14 cellular contexts compared by ENCODE assay signal in genomic region chr20:46683068-46683477, GRCh38. TPM values are rescaled to one million over a fixed set of nuclear protein-coding genes. Genes with fewer than 3 reads are reported as not detected.
DNase-seq lines count a peak whose midpoint lies in the region; ATAC-seq, FAIRE-seq and TF ChIP-seq lines count a peak whose summit lies in the region.
"Had no signal": no experiment of that assay in that cellular context is flagged by ENCODE, and none has a peak within 500 bp of the region (broad histone marks: within the 10 kb centered on the region; RNA-seq: fewer than 3 reads in every experiment).

No MANE protein-coding gene starts in this region.

- H3K4me1 ChIP-seq in HepG2 (ENCODE audit: insufficient read depth, low read length) (peaks cover 88% of the 10 kb centered on the region), right lobe of liver (peaks cover 0 to 33% (median 8%) of the 10 kb centered on the region in 4 donors), mammary epithelial cell (ENCODE audit: insufficient read depth, low read length) (peaks cover 11% of the 10 kb centered on the region), vagina (peaks cover 63% of the 10 kb centered on the region), tibial artery (peaks cover 0 to 43% (median 22%) of the 10 kb centered on the region in 4 donors)

- no peak for DNase-seq in HepG2 (ENCODE audit: low spot score)
- no peak for DNase-seq in right lobe of liver
- no peak for DNase-seq in mammary epithelial cell
- DNase-seq in lung microvascular endothelial cell (ENCODE audit: low read depth in 2 of 2): peak; percentile 13 to 62
- no peak for DNase-seq in vagina (ENCODE audit: extremely low spot score in 2 of 2)
- no peak for DNase-seq in HK-2 (ENCODE audit: unreplicated experiment)
- no peak for DNase-seq in HT-29 (ENCODE audit: low spot score)
- no peak for DNase-seq in tibial artery
- DNase-seq: activated CD4-positive, alpha-beta T cell treated with anti-CD3 and anti-CD28 coated beads for 48 hours; activated effector memory CD4-positive, alpha-beta T cell treated with anti-CD3 and anti-CD28 coated beads, Interleukin-2, amount 50 U/mL, for 16 hours; testis had no signal

- TF ChIP-seq CTCF in HepG2 (CRISPR knock-in tag; IDR thresholded peaks at IDR 0.05): no peak
- no peak for TF ChIP-seq CTCF in right lobe of liver (IDR thresholded peaks at IDR 0.05)
- TF ChIP-seq CTCF in mammary epithelial cell (conservative IDR thresholded peaks at IDR 0.05 in 1 of 2, IDR thresholded peaks at IDR 0.05 in 1 of 2; ENCODE audit: extremely low read depth in 1 of 2, insufficient read depth in 1 of 2, low read depth in 1 of 2, low read length in 2 of 2): no peak
- no peak for TF ChIP-seq CTCF in vagina (IDR thresholded peaks at IDR 0.05)
- no peak for TF ChIP-seq CTCF in tibial artery (IDR thresholded peaks at IDR 0.05)

- H3K27ac ChIP-seq in HepG2 (ENCODE audit: extremely low read length, insufficient read depth, low read length) (no peak overlapping the region), right lobe of liver (no peak overlapping the region), mammary epithelial cell (ENCODE audit: insufficient read depth, low read depth, low read length) (no peak overlapping the region), vagina (peak overlapping the region; percentile 75), tibial artery (no peak overlapping the region)
- H3K27ac ChIP-seq: SK-N-MC, testis had no signal

- no peak for FAIRE-seq in HepG2 (lab: Jason Lieb, UNC)

- H3K9ac ChIP-seq in HepG2 (ENCODE audit: insufficient read depth, low read depth, low read length) (no peak overlapping the region), mammary epithelial cell (ENCODE audit: insufficient read depth, low read length) (peak overlapping the region; percentile 71)

- TF ChIP-seq POLR2A in HepG2 (IDR thresholded peaks at IDR 0.05; ENCODE audit: insufficient read depth in 1 of 2, low read depth in 2 of 2, low read length in 2 of 2): no peak
- no peak for TF ChIP-seq POLR2A in right lobe of liver (IDR thresholded peaks at IDR 0.05)
- no peak for TF ChIP-seq POLR2A in vagina (IDR thresholded peaks at IDR 0.05)

- H3K9me3 ChIP-seq in HepG2 (ENCODE audit: low read length): no peaks in the 10 kb centered on the region
- no peaks in the 10 kb centered on the region for H3K9me3 ChIP-seq in right lobe of liver
- H3K9me3 ChIP-seq in mammary epithelial cell (replicated peaks; ENCODE audit: insufficient read depth, low read length): no peaks in the 10 kb centered on the region
- no peaks in the 10 kb centered on the region for H3K9me3 ChIP-seq in vagina
- H3K9me3 ChIP-seq in tibial artery: no peaks in the 10 kb centered on the region
- H3K9me3 ChIP-seq: gastroesophageal sphincter, right atrium auricular region, testis had no signal

- CTCF ChIA-PET in HepG2 (lab: Yijun Ruan, JAX; ENCODE audit: low intra/inter-chr PET ratio, low total read pairs) (no interaction called here), mammary epithelial cell (lab: Charles Lee; ENCODE audit: low non-redundant PET) (no interaction called here)

- H3K36me3 ChIP-seq in HepG2 (replicated peaks in 1 of 2; ENCODE audit: control insufficient read depth in 1 of 2, insufficient read depth in 2 of 2, low read length in 2 of 2): peaks cover 3 to 10% of the 10 kb centered on the region in 2 experiments; a peak in 3 of 5 replicates
- peaks cover 0 to 18% (median 0%) of the 10 kb centered on the region in 4 donors for H3K36me3 ChIP-seq in right lobe of liver
- no peaks in the 10 kb centered on the region for H3K36me3 ChIP-seq in mammary epithelial cell (ENCODE audit: insufficient read depth, low read length)
- H3K36me3 ChIP-seq in vagina: peaks cover 0 to 12% of the 10 kb centered on the region in 2 donors
- H3K36me3 ChIP-seq in tibial artery: peaks cover 5 to 21% (median 15%) of the 10 kb centered on the region in 3 donors
- H3K36me3 ChIP-seq: right atrium auricular region had no signal

- ATAC-seq in HepG2 (no peak), right lobe of liver (no peak)

- POLR2A ChIA-PET in HepG2 (lab: Yijun Ruan, JAX): interaction anchor here (1.6 to 5.0 kb wide), 3 partner anchors 33 to 160 kb away, joined by 3 to 27 read pairs (median 7); no protein-coding TSS in a partner anchor

- BruUV-seq in HepG2 (replicated peaks; lab: Mats Ljungman, UMichigan) (no TSS peak), mammary epithelial cell (replicated peaks; lab: Mats Ljungman, UMichigan) (no TSS peak)

- H2AFZ ChIP-seq in HepG2 (ENCODE audit: low read length): no peak overlapping the region
- H2AFZ ChIP-seq in mammary epithelial cell (ENCODE audit: low read depth, low read length): peak overlapping the region; percentile 83

- 90% methylated on average over 8 of the region's 8 CpGs for WGBS in HepG2 (ENCODE audit: low lambda C conversion rate)
- 53% methylated on average over 7 of the region's 8 CpGs for WGBS in right lobe of liver (ENCODE audit: insufficient coverage, low coverage, low lambda C conversion rate, missing lambda C conversion rate)
- WGBS in mammary epithelial cell (ENCODE audit: low coverage, missing lambda C conversion rate): 43% methylated on average over 8 of the region's 8 CpGs

- in situ Hi-C loops in HepG2 (cut with HindIII; ENCODE audit: extremely low pct_ligation_motif_present, low pct_unique_long_range_greater_than_20kb): loop anchor here (5.0 kb wide), 3 partner anchors 36 to 161 kb away; no protein-coding TSS in a partner anchor
- in situ Hi-C loops in mammary epithelial cell (cut with MboI; ENCODE audit: low sequenced_read_pairs in 2 of 2): loop anchor here in 1 of 2 donors (5.0 kb wide), 1 partner anchor 161 kb away; no protein-coding TSS in a partner anchor

- H3K79me2 ChIP-seq in HepG2 (ENCODE audit: insufficient read depth, low read length): peaks cover 30% of the 10 kb centered on the region
- peaks cover 54% of the 10 kb centered on the region for H3K79me2 ChIP-seq in mammary epithelial cell (ENCODE audit: insufficient read depth, low read length)

- no peaks in the 10 kb centered on the region for H4K20me1 ChIP-seq in HepG2 (ENCODE audit: insufficient read depth, low read length)
- no peaks in the 10 kb centered on the region for H4K20me1 ChIP-seq in mammary epithelial cell (ENCODE audit: insufficient read depth, low read length)

- intact Hi-C loops in HepG2 (cut with micrococcal nuclease; ENCODE audit: unreplicated experiment): no loop called here
- intact Hi-C loops in right lobe of liver (cut with DNase I): loop anchor here (5.0 to 10.0 kb wide), 2 partner anchors 126 to 128 kb away; partner anchors contain the start of gene OCSTAMP (in 1 of the 2)
- intact Hi-C loops in mammary epithelial cell (cut with micrococcal nuclease): loop anchor here (10.0 kb wide), 1 partner anchor 548 kb away; no protein-coding TSS in a partner anchor
- intact Hi-C loops in vagina (cut with DNase I): loop anchor here (10.0 kb wide), 1 partner anchor 118 kb away; no protein-coding TSS in a partner anchor
- intact Hi-C loops in tibial artery (cut with DNase I; ENCODE audit: low total_unique reads): loop anchor here (10.0 kb wide), 1 partner anchor 548 kb away; no protein-coding TSS in a partner anchor

- H3K4me3 ChIP-seq in HepG2 (replicated peaks in 1 of 3; ENCODE audit: insufficient read depth in 1 of 3, low read depth in 2 of 3, low read length in 3 of 3): no peak overlapping the region
- H3K4me3 ChIP-seq in right lobe of liver: no peak overlapping the region
- H3K4me3 ChIP-seq in mammary epithelial cell (replicated peaks in 1 of 3; ENCODE audit: insufficient read depth in 1 of 3, low read depth in 2 of 3, low read length in 3 of 3): peak overlapping the region in 1 of 3 experiments; percentile 51
- peak overlapping the region; percentile 7 to 24 for H3K4me3 ChIP-seq in vagina
- H3K4me3 ChIP-seq in tibial artery: no peak overlapping the region
- H3K4me3 ChIP-seq: SK-N-MC had no signal

- no peak overlapping the region for H3K4me2 ChIP-seq in HepG2 (ENCODE audit: low read depth, low read length)
- peak overlapping the region; percentile 93 for H3K4me2 ChIP-seq in mammary epithelial cell (ENCODE audit: insufficient read depth, low read depth, low read length)

- TF ChIP-seq RAD21 in HepG2 (CRISPR knock-in tag; IDR thresholded peaks at IDR 0.05): no peak

- dilution Hi-C loops in mammary epithelial cell (cut with HindIII; ENCODE audit: low sequenced_read_pairs): loop anchor here (5.0 kb wide), 1 partner anchor 36 kb away; no protein-coding TSS in a partner anchor

- TF ChIP-seq EP300 in HepG2 (IDR thresholded peaks at IDR 0.05; ENCODE audit: low read depth in 2 of 2, low read length in 2 of 2): no peak
- no peak for TF ChIP-seq EP300 in HepG2 (CRISPR knock-in tag; IDR thresholded peaks at IDR 0.05; ENCODE audit: borderline replicate concordance)

- H3K27me3 ChIP-seq in HepG2 (ENCODE audit: control insufficient read depth in 1 of 2, insufficient read depth in 2 of 2, low read length in 2 of 2): no peaks in the 10 kb centered on the region
- no peaks in the 10 kb centered on the region for H3K27me3 ChIP-seq in right lobe of liver
- H3K27me3 ChIP-seq in mammary epithelial cell (ENCODE audit: insufficient read depth, low read length): no peaks in the 10 kb centered on the region
- H3K27me3 ChIP-seq in vagina: no peaks in the 10 kb centered on the region
- H3K27me3 ChIP-seq in tibial artery: no peaks in the 10 kb centered on the region
- H3K27me3 ChIP-seq: gastroesophageal sphincter, right atrium auricular region, testis had no signal

RNA-seq across cellular contexts. Expression of gene TP53RK, which starts 6.2 kb away (rescaled TPM):
- 25.5 and 31.0 TPM in 2 replicates for total RNA-seq in HepG2 (2016; rRNA removed; fragmentation: Illumina TruSeq; extraction: Trizol)
- total RNA-seq in HepG2 (2016; cell fraction: cytosol; rRNA removed; fragmentation: Illumina TruSeq; extraction: Trizol; ENCODE audit: low read depth): 5.6 and 7.0 TPM in 2 replicates
- total RNA-seq in HepG2 (2016; cell fraction: insoluble cytoplasmic fraction; rRNA removed; fragmentation: Illumina TruSeq; extraction: Trizol): 26.0 and 33.1 TPM in 2 replicates
- total RNA-seq in HepG2 (2016; cell fraction: membrane; rRNA removed; fragmentation: Illumina TruSeq; extraction: Trizol): 12.6 and 14.4 TPM in 2 replicates
- 15.4 and 17.9 TPM in 2 replicates for total RNA-seq in HepG2 (2016; cell fraction: nucleus; rRNA removed; fragmentation: Illumina TruSeq; extraction: Trizol)
- polyA plus RNA-seq in HepG2 (2011; rRNA removed): 11.3 and 12.9 TPM in 2 replicates
- polyA plus RNA-seq in HepG2 (2011; cell fraction: cytosol; rRNA removed): 9.0 and 10.2 TPM in 2 replicates
- polyA plus RNA-seq in HepG2 (2011; cell fraction: nucleus; rRNA removed): 4.4 and 5.3 TPM in 2 replicates
- polyA plus RNA-seq in HepG2 (2012): 10.7 and 12.3 TPM in 2 replicates
- 3.9 and 4.7 TPM in 2 replicates for polyA plus RNA-seq in HepG2 (2016; cell fraction: cytosol; fragmentation: Illumina TruSeq; extraction: Trizol; ENCODE audit: low read depth)
- polyA plus RNA-seq in HepG2 (2016; cell fraction: insoluble cytoplasmic fraction; fragmentation: Illumina TruSeq; extraction: Trizol; ENCODE audit: low read depth): 28.1 and 30.7 TPM in 2 replicates
- polyA plus RNA-seq in HepG2 (2016; cell fraction: membrane; fragmentation: Illumina TruSeq; extraction: Trizol; ENCODE audit: low read depth): 7.3 and 9.0 TPM in 2 replicates
- polyA plus RNA-seq in HepG2 (2016; cell fraction: nucleus; fragmentation: Illumina TruSeq; extraction: Trizol; ENCODE audit: insufficient read depth, low read depth): 18.2 and 18.6 TPM in 2 replicates
- 9.2 and 11.2 TPM in 2 replicates for polyA minus RNA-seq in HepG2 (2011; rRNA and poly(A)+ RNA removed; ENCODE audit: low replicate concordance)
- polyA minus RNA-seq in HepG2 (2011; cell fraction: cytosol; rRNA and poly(A)+ RNA removed): 10.6 and 11.6 TPM in 2 replicates
- 12.6 and 13.1 TPM in 2 replicates for polyA minus RNA-seq in HepG2 (2011; cell fraction: nucleus; rRNA and poly(A)+ RNA removed)
- total RNA-seq in right lobe of liver: 1 to 10 TPM; 3.1 to 10.0 (median 5.2) TPM
- 10 to 100 TPM; 14.4 to 18.7 TPM for total RNA-seq in mammary epithelial cell
- 9.1 TPM for polyA plus RNA-seq in mammary epithelial cell
- polyA minus RNA-seq in mammary epithelial cell: 15.0 TPM
- 8.7 and 11.9 TPM in 2 replicates for total RNA-seq in lung microvascular endothelial cell
- total RNA-seq in vagina: 27.7 TPM
- total RNA-seq in HT-29 (2014; rRNA removed; shearing (Covaris generic)): 40.2 and 44.7 TPM in 2 replicates

RNA-seq across cellular contexts. Expression of gene SLC2A10, which starts 26.4 kb away (rescaled TPM):
- total RNA-seq in HepG2 (2016; rRNA removed; fragmentation: Illumina TruSeq; extraction: Trizol): 9.6 and 16.0 TPM in 2 replicates
- 12.4 and 15.5 TPM in 2 replicates for total RNA-seq in HepG2 (2016; cell fraction: cytosol; rRNA removed; fragmentation: Illumina TruSeq; extraction: Trizol; ENCODE audit: low read depth)
- 7.8 and 15.9 TPM in 2 replicates for total RNA-seq in HepG2 (2016; cell fraction: insoluble cytoplasmic fraction; rRNA removed; fragmentation: Illumina TruSeq; extraction: Trizol)
- 13.5 and 14.9 TPM in 2 replicates for total RNA-seq in HepG2 (2016; cell fraction: membrane; rRNA removed; fragmentation: Illumina TruSeq; extraction: Trizol)
- total RNA-seq in HepG2 (2016; cell fraction: nucleus; rRNA removed; fragmentation: Illumina TruSeq; extraction: Trizol): 16.7 and 19.1 TPM in 2 replicates
- 16.7 and 18.4 TPM in 2 replicates for polyA plus RNA-seq in HepG2 (2011; rRNA removed)
- polyA plus RNA-seq in HepG2 (2011; cell fraction: cytosol; rRNA removed): 13.3 and 15.0 TPM in 2 replicates
- 17.7 and 19.3 TPM in 2 replicates for polyA plus RNA-seq in HepG2 (2011; cell fraction: nucleus; rRNA removed)
- polyA plus RNA-seq in HepG2 (2012): 9.6 and 17.7 TPM in 2 replicates
- 13.4 and 16.9 TPM in 2 replicates for polyA plus RNA-seq in HepG2 (2016; cell fraction: cytosol; fragmentation: Illumina TruSeq; extraction: Trizol; ENCODE audit: low read depth)
- polyA plus RNA-seq in HepG2 (2016; cell fraction: insoluble cytoplasmic fraction; fragmentation: Illumina TruSeq; extraction: Trizol; ENCODE audit: low read depth): 8.0 and 9.1 TPM in 2 replicates
- 10.5 and 11.4 TPM in 2 replicates for polyA plus RNA-seq in HepG2 (2016; cell fraction: membrane; fragmentation: Illumina TruSeq; extraction: Trizol; ENCODE audit: low read depth)
- polyA plus RNA-seq in HepG2 (2016; cell fraction: nucleus; fragmentation: Illumina TruSeq; extraction: Trizol; ENCODE audit: insufficient read depth, low read depth): 19.6 and 21.1 TPM in 2 replicates
- 56.1 TPM in 1 of 2 replicates, not detected in the other for polyA minus RNA-seq in HepG2 (2011; rRNA and poly(A)+ RNA removed; ENCODE audit: low replicate concordance)
- polyA minus RNA-seq in HepG2 (2011; cell fraction: cytosol; rRNA and poly(A)+ RNA removed): 17.8 and 20.0 TPM in 2 replicates
- 22.7 and 27.8 TPM in 2 replicates for polyA minus RNA-seq in HepG2 (2011; cell fraction: nucleus; rRNA and poly(A)+ RNA removed)
- 10 to 100 TPM; 35.4 to 47.3 (median 42.7) TPM for total RNA-seq in right lobe of liver
- 1 to 10 TPM in 1 of 2 donors, under 1 TPM in 1; 0.40 to 4.2 TPM for total RNA-seq in mammary epithelial cell
- not detected for polyA plus RNA-seq in mammary epithelial cell
- polyA minus RNA-seq in mammary epithelial cell: not detected
- total RNA-seq in lung microvascular endothelial cell: 5.2 and 9.5 TPM in 2 replicates
- 21.6 TPM for total RNA-seq in vagina
- 1.5 and 3.5 TPM in 2 replicates for total RNA-seq in HT-29 (2014; rRNA removed; shearing (Covaris generic))

RNA-seq across cellular contexts. Expression of gene SLC13A3, which starts 31.8 kb away (rescaled TPM):
- total RNA-seq in HepG2 (2016; rRNA removed; fragmentation: Illumina TruSeq; extraction: Trizol): 27.9 and 66.5 TPM in 2 replicates
- 23.8 and 30.4 TPM in 2 replicates for total RNA-seq in HepG2 (2016; cell fraction: cytosol; rRNA removed; fragmentation: Illumina TruSeq; extraction: Trizol; ENCODE audit: low read depth)
- total RNA-seq in HepG2 (2016; cell fraction: insoluble cytoplasmic fraction; rRNA removed; fragmentation: Illumina TruSeq; extraction: Trizol): 29.2 and 65.4 TPM in 2 replicates
- total RNA-seq in HepG2 (2016; cell fraction: membrane; rRNA removed; fragmentation: Illumina TruSeq; extraction: Trizol): 25.6 and 35.7 TPM in 2 replicates
- total RNA-seq in HepG2 (2016; cell fraction: nucleus; rRNA removed; fragmentation: Illumina TruSeq; extraction: Trizol): 59.9 and 65.1 TPM in 2 replicates
- 63.3 and 76.0 TPM in 2 replicates for polyA plus RNA-seq in HepG2 (2011; rRNA removed)
- 40.8 and 74.9 TPM in 2 replicates for polyA plus RNA-seq in HepG2 (2011; cell fraction: cytosol; rRNA removed)
- polyA plus RNA-seq in HepG2 (2011; cell fraction: nucleus; rRNA removed): 88.1 and 138 TPM in 2 replicates
- polyA plus RNA-seq in HepG2 (2012): 42.2 and 59.1 TPM in 2 replicates
- 25.1 and 35.1 TPM in 2 replicates for polyA plus RNA-seq in HepG2 (2016; cell fraction: cytosol; fragmentation: Illumina TruSeq; extraction: Trizol; ENCODE audit: low read depth)
- 30.5 and 31.8 TPM in 2 replicates for polyA plus RNA-seq in HepG2 (2016; cell fraction: insoluble cytoplasmic fraction; fragmentation: Illumina TruSeq; extraction: Trizol; ENCODE audit: low read depth)
- 24.6 and 30.2 TPM in 2 replicates for polyA plus RNA-seq in HepG2 (2016; cell fraction: membrane; fragmentation: Illumina TruSeq; extraction: Trizol; ENCODE audit: low read depth)
- polyA plus RNA-seq in HepG2 (2016; cell fraction: nucleus; fragmentation: Illumina TruSeq; extraction: Trizol; ENCODE audit: insufficient read depth, low read depth): 99.0 and 99.2 TPM in 2 replicates
- polyA minus RNA-seq in HepG2 (2011; rRNA and poly(A)+ RNA removed; ENCODE audit: low replicate concordance): 0.42 and 193 TPM in 2 replicates
- 32.3 and 43.5 TPM in 2 replicates for polyA minus RNA-seq in HepG2 (2011; cell fraction: cytosol; rRNA and poly(A)+ RNA removed)
- 50.4 and 63.9 TPM in 2 replicates for polyA minus RNA-seq in HepG2 (2011; cell fraction: nucleus; rRNA and poly(A)+ RNA removed)
- 10 to 100 TPM in 3 of 6 experiments, 1 to 10 TPM in 3; 3.7 to 14.6 (median 9.3) TPM for total RNA-seq in right lobe of liver
- 1 to 10 TPM; 2.8 to 3.7 TPM for total RNA-seq in mammary epithelial cell
- 1.8 TPM for polyA plus RNA-seq in mammary epithelial cell
- 10.6 TPM for polyA minus RNA-seq in mammary epithelial cell
- under 0.01 TPM in 1 of 2 replicates, not detected in the other for total RNA-seq in lung microvascular endothelial cell
- 1.2 TPM for total RNA-seq in vagina
- total RNA-seq in HT-29 (2014; rRNA removed; shearing (Covaris generic)): not detected in 2 replicates

Comparison
In these comparisons a context has a peak if more than half of its experiments do, and no peak if none do; other contexts are left out.
1. DNase-seq: peak in lung microvascular endothelial cell (2 of 2); none in HepG2 (single experiment), right lobe of liver (0 of 3), mammary epithelial cell (single experiment), vagina (0 of 2), HK-2 (single experiment), HT-29 (single experiment) and tibial artery (0 of 2).
2. H3K4me3 ChIP-seq: peak in vagina (2 of 2); none in HepG2 (0 of 3), right lobe of liver (0 of 3) and tibial artery (0 of 2).